Comparison of ENCODE assay signal across 8 cellular contexts in the genomic region with DNA sequence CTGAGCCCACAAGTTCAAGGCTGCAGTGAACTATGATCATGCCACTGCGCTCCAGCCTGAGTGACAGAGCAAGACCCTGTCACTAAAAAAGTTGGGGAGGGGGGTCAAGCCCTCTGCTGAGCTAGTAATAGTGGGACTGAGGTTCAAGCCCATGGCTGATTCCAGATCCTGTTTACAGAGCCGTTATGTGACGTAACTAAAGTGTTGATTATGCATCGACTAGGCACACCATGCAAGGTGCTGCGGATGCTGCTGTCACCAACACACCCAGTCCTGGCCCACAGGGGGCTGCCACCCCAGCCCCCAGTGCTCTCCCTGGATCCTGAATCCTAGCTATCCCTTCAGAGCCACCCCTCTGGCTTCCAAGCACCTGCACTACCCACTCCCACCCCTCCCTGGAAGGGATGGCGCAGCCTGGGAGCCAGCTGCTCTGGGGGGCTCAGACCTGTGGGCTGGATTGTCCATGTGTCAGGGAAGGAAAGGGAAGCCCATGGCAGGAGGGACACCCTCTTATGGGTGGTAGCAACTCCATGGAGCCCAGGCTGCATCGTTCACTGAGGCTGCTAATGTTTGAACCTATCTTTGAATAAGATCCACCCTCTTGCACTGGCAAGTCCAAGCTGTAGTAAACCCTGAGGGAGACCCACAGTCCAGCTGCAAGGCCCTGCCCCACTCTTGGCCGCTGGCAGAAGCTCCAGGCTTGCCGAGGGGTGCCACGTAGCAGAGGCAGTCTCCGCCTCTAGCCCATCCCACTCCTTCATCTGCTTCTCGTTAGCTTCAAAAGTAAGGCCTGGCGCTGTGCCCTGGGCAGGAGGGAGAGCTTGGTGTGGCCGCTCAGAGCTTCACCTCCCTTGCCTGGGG.
A peak's percentile ranks its signal among the peaks of the same experiment; 100 is the strongest.
DNase-seq lines count a peak whose midpoint lies in the region; ATAC-seq, FAIRE-seq and TF ChIP-seq lines count a peak whose summit lies in the region.

No MANE protein-coding gene starts in this region.

- DNase-seq in BE2C = peak; percentile 89
- peak; percentile 91 for DNase-seq in MG63
- peak; percentile 88 to 95 (median 95) for DNase-seq in adrenal gland
- peak; percentile 89 for DNase-seq in kidney
- peak; percentile 98 to 99 for DNase-seq in thyroid gland
- no peak for DNase-seq in T-helper 17 cell
- DNase-seq in CD8-positive, alpha-beta T cell = no peak
- no peak for DNase-seq in 8988T

- H3K36me3 ChIP-seq in BE2C = no peaks in the 10 kb centered on the region
- H3K36me3 ChIP-seq in MG63 = no peaks in the 10 kb centered on the region
- no peaks in the 10 kb centered on the region for H3K36me3 ChIP-seq in adrenal gland (replicated peaks in 1 of 2)
- no peaks in the 10 kb centered on the region for H3K36me3 ChIP-seq in kidney (ENCODE audit: control insufficient read depth in 1 of 2, insufficient read depth in 2 of 2, low read length in 2 of 2)
- H3K36me3 ChIP-seq in thyroid gland = no peaks in the 10 kb centered on the region
- no peaks in the 10 kb centered on the region for H3K36me3 ChIP-seq in CD8-positive, alpha-beta T cell (ENCODE audit: insufficient read depth, low read length)

- H3K27me3 ChIP-seq in BE2C (no peaks in the 10 kb centered on the region), MG63 (no peaks in the 10 kb centered on the region), adrenal gland (no peaks in the 10 kb centered on the region), thyroid gland (no peaks in the 10 kb centered on the region)
- no peaks in the 10 kb centered on the region for H3K27me3 ChIP-seq in CD8-positive, alpha-beta T cell (ENCODE audit: insufficient read depth, low read length)

- peaks cover 16% of the 10 kb centered on the region for H3K4me1 Mint-ChIP-seq in T-helper 17 cell
- H3K4me1 Mint-ChIP-seq in CD8-positive, alpha-beta T cell (ENCODE audit: low read depth) = peaks cover 15% of the 10 kb centered on the region

- POLR2A ChIA-PET in CD8-positive, alpha-beta T cell (lab: Charles Lee) = no interaction called here

- H3K9me3 Mint-ChIP-seq in CD8-positive, alpha-beta T cell = no peaks in the 10 kb centered on the region

- 31 to 37% (median 32%) methylated on average over 8 to 14 of the region's 14 CpGs for WGBS in adrenal gland, 4 donors
- 21 to 35% methylated on average over 8 to 13 of the region's 14 CpGs for WGBS in thyroid gland, 2 donors

- no peak overlapping the region for H3K9ac ChIP-seq in kidney (ENCODE audit: low read length in 2 of 2)

- no peak overlapping the region for H3K4me3 Mint-ChIP-seq in T-helper 17 cell
- no peak overlapping the region for H3K4me3 Mint-ChIP-seq in CD8-positive, alpha-beta T cell

- no peak for TF ChIP-seq CTCF in BE2C (IDR thresholded peaks at IDR 0.05; ENCODE audit: low read depth, low read length)
- TF ChIP-seq CTCF in adrenal gland (IDR thresholded peaks at IDR 0.05) = no peak
- TF ChIP-seq CTCF in kidney (IDR thresholded peaks at IDR 0.05; ENCODE audit: borderline replicate concordance, extremely low read depth, insufficient read depth) = no peak
- TF ChIP-seq CTCF in thyroid gland (IDR thresholded peaks at IDR 0.05) = no peak
- TF ChIP-seq CTCF in CD8-positive, alpha-beta T cell (IDR thresholded peaks at IDR 0.05) = no peak

- H3K27ac Mint-ChIP-seq in T-helper 17 cell = no peak overlapping the region
- H3K27ac Mint-ChIP-seq in CD8-positive, alpha-beta T cell = no peak overlapping the region

- no peak for FAIRE-seq in kidney (lab: Jason Lieb, UNC)

- H3K4me1 ChIP-seq in BE2C (no peaks in the 10 kb centered on the region; the same call in 1 of the 2 replicates), adrenal gland (replicated peaks in 1 of 2) (peaks cover 27 to 40% of the 10 kb centered on the region in 2 donors), kidney (ENCODE audit: control insufficient read depth in 1 of 2, insufficient read depth in 1 of 2, low read depth in 1 of 2, low read length in 2 of 2) (peaks cover 23 to 25% of the 10 kb centered on the region in 2 donors), thyroid gland (peaks cover 26 to 32% of the 10 kb centered on the region in 2 donors)
- H3K4me1 ChIP-seq in CD8-positive, alpha-beta T cell (ENCODE audit: insufficient read depth, low read length) = no peaks in the 10 kb centered on the region

- CTCF ChIA-PET in CD8-positive, alpha-beta T cell (lab: Charles Lee) = no interaction called here

- H3K9me3 ChIP-seq in BE2C = no peaks in the 10 kb centered on the region
- H3K9me3 ChIP-seq in MG63 = no peaks in the 10 kb centered on the region
- H3K9me3 ChIP-seq in adrenal gland (replicated peaks in 1 of 3) = no peaks in the 10 kb centered on the region
- H3K9me3 ChIP-seq in kidney (ENCODE audit: control insufficient read depth in 1 of 2, low read length in 2 of 2) = no peaks in the 10 kb centered on the region
- no peaks in the 10 kb centered on the region for H3K9me3 ChIP-seq in thyroid gland
- H3K9me3 ChIP-seq in T-helper 17 cell (ENCODE audit: control insufficient read depth, low read length, poor library complexity, severe bottlenecking) = no peaks in the 10 kb centered on the region
- H3K9me3 ChIP-seq in CD8-positive, alpha-beta T cell (ENCODE audit: low read length) = no peaks in the 10 kb centered on the region

- peaks cover 49% of the 10 kb centered on the region for H3K27me3 Mint-ChIP-seq in T-helper 17 cell
- H3K27me3 Mint-ChIP-seq in CD8-positive, alpha-beta T cell (ENCODE audit: low read depth) = peaks cover 7% of the 10 kb centered on the region

- H3K36me3 Mint-ChIP-seq in T-helper 17 cell (ENCODE audit: low read depth) = peaks cover 8% of the 10 kb centered on the region
- H3K36me3 Mint-ChIP-seq in CD8-positive, alpha-beta T cell = no peaks in the 10 kb centered on the region

- H3K4me3 ChIP-seq in BE2C (ENCODE audit: low read depth, low read length) (no peak overlapping the region), MG63 (no peak overlapping the region), adrenal gland (no peak overlapping the region), kidney (ENCODE audit: low read length in 2 of 2) (no peak overlapping the region), thyroid gland (replicated peaks in 1 of 3) (no peak overlapping the region)
- no peak overlapping the region for H3K4me3 ChIP-seq in CD8-positive, alpha-beta T cell (ENCODE audit: low read depth, low read length)

- peak overlapping the region in 4 of 5 donors; percentile 18 to 84 (median 72) for H3K27ac ChIP-seq in adrenal gland
- no peak overlapping the region for H3K27ac ChIP-seq in kidney (ENCODE audit: low read depth in 2 of 2, low read length in 2 of 2)
- peak overlapping the region; percentile 74 to 89 (median 82) for H3K27ac ChIP-seq in thyroid gland
- H3K27ac ChIP-seq in CD8-positive, alpha-beta T cell (ENCODE audit: low read depth, low read length) = no peak overlapping the region

- ATAC-seq in T-helper 17 cell = no peak
- ATAC-seq in CD8-positive, alpha-beta T cell = no peak

- peak in 1 of 2 donors; percentile 58 for TF ChIP-seq POLR2A in adrenal gland (IDR thresholded peaks at IDR 0.05)
- peak in 1 of 2 donors; percentile 74 for TF ChIP-seq POLR2A in thyroid gland (IDR thresholded peaks at IDR 0.05)

- intact Hi-C loops in adrenal gland (cut with DNase I) = no loop called here
- intact Hi-C loops in kidney (cut with DNase I) = no loop called here
- intact Hi-C loops in thyroid gland (cut with DNase I) = no loop called here
- intact Hi-C loops in CD8-positive, alpha-beta T cell (cut with DNase I, micrococcal nuclease) = no loop called here

Comparison
In these comparisons a context has a peak if more than half of its experiments do, and no peak if none do; other contexts are left out.
1. DNase-seq: peak in BE2C (single experiment), MG63 (single experiment), adrenal gland (7 of 7), kidney (single experiment) and thyroid gland (2 of 2); none in T-helper 17 cell (0 of 3), CD8-positive, alpha-beta T cell (0 of 7) and 8988T (single experiment).
2. H3K27ac ChIP-seq: peak in adrenal gland (4 of 5) and thyroid gland (3 of 3); none in kidney (0 of 2) and CD8-positive, alpha-beta T cell (single experiment).